Comparison of ENCODE assay signal across 8 cellular contexts in the genomic region with DNA sequence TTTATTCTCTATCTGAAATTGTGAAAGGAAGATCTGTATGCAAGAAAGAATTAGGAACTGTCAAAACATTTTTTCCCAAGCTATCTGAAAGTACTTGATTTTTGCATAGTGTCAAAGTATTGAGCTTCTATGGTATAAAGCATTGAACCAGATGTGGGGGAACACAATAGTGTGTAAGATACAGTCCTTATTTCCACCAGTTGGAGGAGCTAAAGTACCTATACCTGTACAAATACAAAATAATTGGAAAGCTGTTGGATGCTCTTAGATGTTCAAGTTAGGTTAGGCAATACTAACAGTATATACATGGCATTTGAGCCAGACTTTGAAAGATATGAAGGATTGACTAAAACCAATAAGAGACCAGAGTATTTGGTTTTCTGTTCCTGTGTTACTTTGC.
DNase-seq lines count a peak whose midpoint lies in the region; ATAC-seq and TF ChIP-seq lines count a peak whose summit lies in the region.

No MANE protein-coding gene starts in this region.

- no peaks in the 10 kb centered on the region for H3K36me3 ChIP-seq in thyroid gland

- TF ChIP-seq CTCF in GM12864 (IDR thresholded peaks at IDR 0.05; ENCODE audit: low read depth, low read length, missing control alignments) (peak; percentile 44), fibroblast of pulmonary artery (IDR thresholded peaks at IDR 0.05; ENCODE audit: low read length, missing control alignments) (peak; percentile 50), thyroid gland (IDR thresholded peaks at IDR 0.05) (peak in 2 of 6 experiments; percentile 19 to 23)

- H3K27me3 ChIP-seq in thyroid gland, result no peaks in the 10 kb centered on the region

- ATAC-seq in GM21576 (IDR thresholded peaks at IDR 0.05; ENCODE audit: unreplicated experiment), result peak; percentile 95
- ATAC-seq in left colon, result no peak

- H3K4me1 ChIP-seq in thyroid gland, result peaks cover 0 to 8% of the 10 kb centered on the region in 2 donors

- DNase-seq in GM12864 (ENCODE audit: low read depth) (no peak), MV-4-11 (lab: John Stamatoyannopoulos, UW) (peak; percentile 48), fibroblast of pulmonary artery (ENCODE audit: low read depth) (peak; percentile 58), left colon (no peak), cerebellum (ENCODE audit: low spot score) (no peak), thyroid gland (no peak)
- no peak for DNase-seq in activated effector memory CD4-positive, alpha-beta T cell treated with anti-CD3 and anti-CD28 coated beads, Interleukin-2, amount 50 U/mL, for 16 hours

- no peak for TF ChIP-seq POLR2A in thyroid gland (IDR thresholded peaks at IDR 0.05)

- H3K4me3 ChIP-seq in GM12864 (ENCODE audit: low read depth, low read length) (no peak overlapping the region), fibroblast of pulmonary artery (replicated peaks; ENCODE audit: low read depth, low read length) (no peak overlapping the region), thyroid gland (replicated peaks in 1 of 3) (no peak overlapping the region)

- H3K9me3 ChIP-seq in thyroid gland, result no peaks in the 10 kb centered on the region

- no peak overlapping the region for H3K27ac ChIP-seq in thyroid gland

- intact Hi-C loops in left colon (cut with DNase I, micrococcal nuclease), result no loop called here
- intact Hi-C loops in thyroid gland (cut with DNase I), result no loop called here

Comparison
In these comparisons a context has a peak if more than half of its experiments do, and no peak if none do; other contexts are left out.
1. DNase-seq: peak in MV-4-11 (single experiment) and fibroblast of pulmonary artery (single experiment); none in GM12864 (single experiment), left colon (0 of 2), activated effector memory CD4-positive, alpha-beta T cell treated with anti-CD3 and anti-CD28 coated beads, Interleukin-2, amount 50 U/mL, for 16 hours (single experiment), cerebellum (single experiment) and thyroid gland (0 of 2).